Comparison of ENCODE assay signal across 8 cellular contexts in the genomic region with DNA sequence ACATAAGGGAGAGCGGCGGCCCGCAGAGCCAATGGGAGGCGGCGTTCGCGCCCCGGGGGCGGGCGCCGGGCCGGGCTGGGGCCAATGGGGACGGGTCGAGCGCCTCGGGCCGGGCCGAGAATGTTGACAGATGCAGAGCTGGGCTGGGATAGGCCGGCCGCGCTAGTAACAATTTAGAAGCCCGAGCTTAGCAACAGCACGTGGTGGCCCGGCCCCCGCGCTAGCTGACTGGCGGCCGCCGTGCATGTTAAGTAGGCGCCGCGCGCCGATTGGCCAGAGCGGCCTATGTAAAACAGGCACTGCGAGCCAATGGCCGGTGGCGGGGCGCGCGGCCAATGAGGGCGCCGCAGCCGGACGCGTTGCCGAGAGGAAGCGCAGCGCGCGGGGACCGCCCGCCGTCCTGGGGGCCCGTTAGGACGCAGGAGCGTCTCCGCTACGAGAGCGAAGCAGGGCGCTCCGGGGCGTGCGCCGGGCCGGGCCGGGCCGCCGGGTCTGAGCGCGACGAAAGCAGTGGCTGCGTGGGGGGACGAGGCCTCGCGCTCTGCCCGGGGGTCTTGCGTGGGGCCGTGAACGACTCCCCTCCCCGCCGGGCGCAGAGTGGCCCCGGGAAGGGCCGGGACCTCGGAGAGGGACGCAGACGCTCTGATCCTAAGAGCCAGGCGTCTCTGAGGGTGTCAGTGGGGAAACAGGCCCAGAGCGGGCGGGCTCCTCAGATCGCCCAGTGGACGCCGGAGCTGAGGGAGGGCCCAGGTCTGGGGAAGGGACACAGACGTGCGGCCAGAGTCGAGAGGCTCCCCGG. TPM values are rescaled to one million over a fixed set of nuclear protein-coding genes. Genes with fewer than 3 reads are reported as not detected.
A peak's percentile ranks its signal among the peaks of the same experiment; 100 is the strongest.
DNase-seq lines count a peak whose midpoint lies in the region; ATAC-seq and TF ChIP-seq lines count a peak whose summit lies in the region.

No MANE protein-coding gene starts in this region.

- no peaks in the 10 kb centered on the region for H3K9me3 Mint-ChIP-seq in activated naive CD8-positive, alpha-beta T cell (ENCODE audit: low read depth)

- H3K36me3 Mint-ChIP-seq in activated naive CD8-positive, alpha-beta T cell: no peaks in the 10 kb centered on the region

- H3K4me3 Mint-ChIP-seq in activated naive CD8-positive, alpha-beta T cell: peak overlapping the region; percentile 66

- peaks cover 3% of the 10 kb centered on the region for H3K4me1 Mint-ChIP-seq in activated naive CD8-positive, alpha-beta T cell (ENCODE audit: low read depth)

- TF ChIP-seq CTCF in GM10266 (IDR thresholded peaks at IDR 0.05; ENCODE audit: control insufficient read depth, insufficient read depth, low read depth, missing control alignments): no peak

- DNase-seq in GM10266 (ENCODE audit: extremely low spot score) (peak; percentile 100), NCI-H1092 treated with DMSO at 0.1 percent for 48 hours (lab: John Stamatoyannopoulos, UW) (peak; percentile 99), glomerular visceral epithelial cell (ENCODE audit: extremely low spot score) (peak; percentile 100), occipital lobe (lab: John Stamatoyannopoulos, UW) (peak; percentile 99)

- no peak overlapping the region for H3K27ac Mint-ChIP-seq in activated naive CD8-positive, alpha-beta T cell

- ATAC-seq in HG02623 (IDR thresholded peaks at IDR 0.05; ENCODE audit: unreplicated experiment): peak; percentile 91
- ATAC-seq in SK-N-SH treated with all-trans-retinoic acid at 6 μM for 48 hours: peak; percentile 96

- H3K27ac ChIP-seq in temporal lobe (ENCODE audit: low read depth, low read length): peak overlapping the region; percentile 82

- no peaks in the 10 kb centered on the region for H3K27me3 Mint-ChIP-seq in activated naive CD8-positive, alpha-beta T cell

TF ChIP-seq in SK-N-SH treated with all-trans-retinoic acid at 6 μM for 48 hours, 23 proteins besides CTCF, POLR2A, EP300 and RAD21:
- TF ChIP-seq RARB (CRISPR knock-in tag; IDR thresholded peaks at IDR 0.05) (no peak), TCF4 (CRISPR knock-in tag; IDR thresholded peaks at IDR 0.05; ENCODE audit: borderline replicate concordance) (no peak), SNAI2 (CRISPR knock-in tag; IDR thresholded peaks at IDR 0.05) (no peak), OSR1 (CRISPR knock-in tag; IDR thresholded peaks at IDR 0.05) (no peak), ESRRG (CRISPR knock-in tag; IDR thresholded peaks at IDR 0.05) (no peak)
- TF ChIP-seq, protein P1, sequence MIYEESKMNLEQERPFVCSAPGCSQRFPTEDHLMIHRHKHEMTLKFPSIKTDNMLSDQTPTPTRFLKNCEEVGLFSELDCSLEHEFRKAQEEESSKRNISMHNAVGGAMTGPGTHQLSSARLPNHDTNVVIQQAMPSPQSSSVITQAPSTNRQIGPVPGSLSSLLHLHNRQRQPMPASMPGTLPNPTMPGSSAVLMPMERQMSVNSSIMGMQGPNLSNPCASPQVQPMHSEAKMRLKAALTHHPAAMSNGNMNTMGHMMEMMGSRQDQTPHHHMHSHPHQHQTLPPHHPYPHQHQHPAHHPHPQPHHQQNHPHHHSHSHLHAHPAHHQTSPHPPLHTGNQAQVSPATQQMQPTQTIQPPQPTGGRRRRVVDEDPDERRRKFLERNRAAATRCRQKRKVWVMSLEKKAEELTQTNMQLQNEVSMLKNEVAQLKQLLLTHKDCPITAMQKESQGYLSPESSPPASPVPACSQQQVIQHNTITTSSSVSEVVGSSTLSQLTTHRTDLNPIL (CRISPR knock-in tag; IDR thresholded peaks at IDR 0.05; ENCODE audit: low read depth): no peak

RNA-seq across cellular contexts. Expression of gene MXD4, which starts 0.4 kb away (rescaled TPM):
- total RNA-seq in occipital lobe: 19.7 TPM
- 17.0 TPM for total RNA-seq in temporal lobe

RNA-seq across cellular contexts. Expression of gene HAUS3, which starts 20.4 kb away (rescaled TPM):
- total RNA-seq in occipital lobe: 37.4 TPM
- total RNA-seq in temporal lobe: 27.0 TPM

RNA-seq across cellular contexts. Expression of gene POLN, which starts 20.4 kb away (rescaled TPM):
- 7.8 TPM for total RNA-seq in occipital lobe
- 5.2 TPM for total RNA-seq in temporal lobe

Comparison
In these comparisons a context has a peak if more than half of its experiments do, and no peak if none do; other contexts are left out.
1. Peak in every context shown above with its lines: DNase-seq, ATAC-seq and H3K27ac ChIP-seq.